8 cellular contexts compared by ENCODE assay signal in genomic region chr14:103909531-103910261, GRCh38. TPM values are rescaled to one million over a fixed set of nuclear protein-coding genes. Genes with fewer than 3 reads are reported as not detected.
DNase-seq lines count a peak whose midpoint lies in the region; ATAC-seq lines count a peak whose summit lies in the region.

No MANE protein-coding gene starts in this region.

- peak overlapping the region in 1 of 2 donors; percentile 15 for H3K4me3 ChIP-seq in CD4-positive, alpha-beta memory T cell (ENCODE audit: low read length in 2 of 2)
- H3K4me3 ChIP-seq in Jurkat, Clone E6-1 (ENCODE audit: low read length) = peak overlapping the region; percentile 40

- H3K27ac Mint-ChIP-seq in CD4-positive, alpha-beta memory T cell = peak overlapping the region in 5 of 7 donors; percentile 43 to 79 (median 71)
- peak overlapping the region; percentile 13 to 93 for H3K27ac Mint-ChIP-seq in effector memory CD8-positive, alpha-beta T cell
- peak overlapping the region; percentile 12 to 13 for H3K27ac Mint-ChIP-seq in natural killer cell treated with Interleukin-12 subunit alpha and Interleukin-12 subunit beta and Interleukin-15 and Interleukin-18, amount 100 ng/mL, for 72 hours

- H3K9me3 Mint-ChIP-seq in CD4-positive, alpha-beta memory T cell = no peaks in the 10 kb centered on the region
- H3K9me3 Mint-ChIP-seq in effector memory CD8-positive, alpha-beta T cell = no peaks in the 10 kb centered on the region
- no peaks in the 10 kb centered on the region for H3K9me3 Mint-ChIP-seq in natural killer cell treated with Interleukin-12 subunit alpha and Interleukin-12 subunit beta and Interleukin-15 and Interleukin-18, amount 100 ng/mL, for 72 hours

- intact Hi-C loops in CD4-positive, alpha-beta memory T cell (cut with micrococcal nuclease) = loop anchor here (1.0 to 2.0 kb wide), 2 partner anchors 101 to 337 kb away; no protein-coding TSS in a partner anchor

- peaks cover 21 to 29% of the 10 kb centered on the region in 2 donors for H3K36me3 Mint-ChIP-seq in CD4-positive, alpha-beta memory T cell
- H3K36me3 Mint-ChIP-seq in effector memory CD8-positive, alpha-beta T cell (ENCODE audit: insufficient read depth) = peaks cover 24% of the 10 kb centered on the region
- peaks cover 5% of the 10 kb centered on the region for H3K36me3 Mint-ChIP-seq in natural killer cell treated with Interleukin-12 subunit alpha and Interleukin-12 subunit beta and Interleukin-15 and Interleukin-18, amount 100 ng/mL, for 72 hours

- H3K4me3 Mint-ChIP-seq in CD4-positive, alpha-beta memory T cell = peak overlapping the region; percentile 47 to 80 (median 71)
- H3K4me3 Mint-ChIP-seq in effector memory CD8-positive, alpha-beta T cell = peak overlapping the region; percentile 69 to 76
- peak overlapping the region; percentile 76 for H3K4me3 Mint-ChIP-seq in natural killer cell treated with Interleukin-12 subunit alpha and Interleukin-12 subunit beta and Interleukin-15 and Interleukin-18, amount 100 ng/mL, for 72 hours

- H3K9me3 ChIP-seq in CD4-positive, alpha-beta memory T cell (ENCODE audit: control insufficient read depth in 1 of 2, low read length in 2 of 2) = no peaks in the 10 kb centered on the region

- H3K27me3 Mint-ChIP-seq in CD4-positive, alpha-beta memory T cell = no peaks in the 10 kb centered on the region
- H3K27me3 Mint-ChIP-seq in effector memory CD8-positive, alpha-beta T cell = peaks cover 0 to under 1% of the 10 kb centered on the region in 2 donors
- H3K27me3 Mint-ChIP-seq in natural killer cell treated with Interleukin-12 subunit alpha and Interleukin-12 subunit beta and Interleukin-15 and Interleukin-18, amount 100 ng/mL, for 72 hours = no peaks in the 10 kb centered on the region

- CTCF ChIA-PET in CD4-positive, alpha-beta memory T cell (lab: Charles Lee; ENCODE audit: partially characterized antibody) = interaction anchor here (0.8 to 15.4 kb wide), 17 partner anchors 9 to 173 kb away, joined by 3 to 265 read pairs (median 4); a partner anchor contains a TSS

- ATAC-seq in effector memory CD8-positive, alpha-beta T cell (replicated peaks) = no peak
- no peak for ATAC-seq in natural killer cell treated with Interleukin-12 subunit alpha and Interleukin-12 subunit beta and Interleukin-15 and Interleukin-18, amount 100 ng/mL, for 72 hours
- ATAC-seq in GM19463 (IDR thresholded peaks at IDR 0.05; ENCODE audit: unreplicated experiment) = no peak

- peak overlapping the region; percentile 4 for H3K27ac ChIP-seq in CD4-positive, alpha-beta memory T cell (ENCODE audit: low read depth, low read length)

- peaks cover 32% of the 10 kb centered on the region for H3K36me3 ChIP-seq in CD4-positive, alpha-beta memory T cell (ENCODE audit: insufficient read depth, low read length)

- H3K4me1 Mint-ChIP-seq in CD4-positive, alpha-beta memory T cell = peaks cover 6 to 23% (median 9%) of the 10 kb centered on the region in 4 donors
- H3K4me1 Mint-ChIP-seq in effector memory CD8-positive, alpha-beta T cell (ENCODE audit: low read depth in 2 of 2) = peaks cover 6 to 9% of the 10 kb centered on the region in 2 donors
- peaks cover 17 to 24% of the 10 kb centered on the region in 2 donors for H3K4me1 Mint-ChIP-seq in natural killer cell treated with Interleukin-12 subunit alpha and Interleukin-12 subunit beta and Interleukin-15 and Interleukin-18, amount 100 ng/mL, for 72 hours (ENCODE audit: low read depth in 2 of 2)

- POLR2A ChIA-PET in CD4-positive, alpha-beta memory T cell (lab: Charles Lee; ENCODE audit: partially characterized antibody) = interaction anchor here (1.2 to 1.3 kb wide), 2 partner anchors 9 to 22 kb away, joined by 3 to 4 read pairs; no protein-coding TSS in a partner anchor

- H3K4me1 ChIP-seq in CD4-positive, alpha-beta memory T cell (ENCODE audit: insufficient read depth, low read length) = peaks cover 8% of the 10 kb centered on the region

- no peaks in the 10 kb centered on the region for H3K27me3 ChIP-seq in CD4-positive, alpha-beta memory T cell (ENCODE audit: insufficient read depth, low read length)

- no peak for DNase-seq in CD4-positive, alpha-beta memory T cell
- DNase-seq in Jurkat, Clone E6-1 (ENCODE audit: low read depth, low spot score) = no peak
- no peak for DNase-seq in effector memory CD8-positive, alpha-beta T cell
- DNase-seq in natural killer cell treated with Interleukin-12 subunit alpha and Interleukin-12 subunit beta and Interleukin-15 and Interleukin-18, amount 100 ng/mL, for 72 hours (ENCODE audit: low spot score) = no peak
- DNase-seq in activated gamma-delta T cell treated with Interleukin-2 at 50 U/mL for 16 hours (no peak), SIG-M5 (lab: John Stamatoyannopoulos, UW) (no peak), nucleus accumbens (lab: John Stamatoyannopoulos, UW) (no peak)

RNA-seq across cellular contexts. Expression of gene TDRD9, which starts 18.6 kb away (rescaled TPM):
- total RNA-seq in CD4-positive, alpha-beta memory T cell = under 1 TPM; 0.28 to 0.29 TPM
- 1 to 10 TPM in 1 of 2 donors, under 1 TPM in 1; 0.89 to 1.2 TPM for polyA plus RNA-seq in CD4-positive, alpha-beta memory T cell
- not detected for polyA plus RNA-seq in Jurkat, Clone E6-1 (2012; ENCODE audit: insufficient read depth, insufficient read length)
- 1 to 10 TPM; 1.1 to 2.1 TPM for total RNA-seq in natural killer cell treated with Interleukin-12 subunit alpha and Interleukin-12 subunit beta and Interleukin-15 and Interleukin-18, amount 100 ng/mL, for 72 hours

RNA-seq across cellular contexts. Expression of gene RD3L, which starts 32.6 kb away (rescaled TPM):
- not detected for total RNA-seq in CD4-positive, alpha-beta memory T cell
- polyA plus RNA-seq in CD4-positive, alpha-beta memory T cell = not detected
- not detected for polyA plus RNA-seq in Jurkat, Clone E6-1 (2012; ENCODE audit: insufficient read depth, insufficient read length)
- not detected for total RNA-seq in natural killer cell treated with Interleukin-12 subunit alpha and Interleukin-12 subunit beta and Interleukin-15 and Interleukin-18, amount 100 ng/mL, for 72 hours

Comparison
In these comparisons a context has a peak if more than half of its experiments do, and no peak if none do; other contexts are left out.
1. H3K27ac Mint-ChIP-seq: peak in every context shown above with its lines; median percentile 71 in CD4-positive, alpha-beta memory T cell; 53 in effector memory CD8-positive, alpha-beta T cell; 12 in natural killer cell treated with Interleukin-12 subunit alpha and Interleukin-12 subunit beta and Interleukin-15 and Interleukin-18, amount 100 ng/mL, for 72 hours.